Comparison of ENCODE assay signal across 15 cellular contexts in genomic region chr16:29126057-29126494, GRCh38.
DNase-seq lines count a peak whose midpoint lies in the region; ATAC-seq and TF ChIP-seq lines count a peak whose summit lies in the region.
"Had no signal": no experiment of that assay in that cellular context is flagged by ENCODE, and none has a peak within 500 bp of the region (broad histone marks: within the 10 kb centered on the region; RNA-seq: fewer than 3 reads in every experiment).

No MANE protein-coding gene starts in this region.

- H3K9me1 ChIP-seq in IMR-90 (ENCODE audit: insufficient read depth, low read length), result no peaks in the 10 kb centered on the region

- no peak for ATAC-seq in CD4-positive, CD25-positive, alpha-beta regulatory T cell (ENCODE audit: low read depth in 2 of 2)
- ATAC-seq in IMR-90 (ENCODE audit: low read depth) (no peak), GM18858 (IDR thresholded peaks at IDR 0.05; ENCODE audit: unreplicated experiment) (no peak)

- H3K9me3 Mint-ChIP-seq in CD4-positive, CD25-positive, alpha-beta regulatory T cell, result no peaks in the 10 kb centered on the region
- H3K9me3 Mint-ChIP-seq in activated naive CD4-positive, alpha-beta T cell treated with anti-CD3 and anti-CD28 coated beads, Interleukin-2, amount 50 U/mL, for 24 hours, result no peaks in the 10 kb centered on the region
- H3K9me3 Mint-ChIP-seq: H9 had no signal

- no peak overlapping the region for H2BK15ac ChIP-seq in IMR-90 (ENCODE audit: low read depth, low read length)

- no peak overlapping the region for H3K9ac ChIP-seq in IMR-90 (ENCODE audit: low read depth, low read length)
- no peak overlapping the region for H3K9ac ChIP-seq in mammary epithelial cell (ENCODE audit: insufficient read depth, low read length)
- H3K9ac ChIP-seq: SK-N-SH had no signal

- intact Hi-C loops in IMR-90 (cut with micrococcal nuclease), result no loop called here
- intact Hi-C loops in mammary epithelial cell (cut with micrococcal nuclease), result no loop called here

- no peak overlapping the region for H3K56ac ChIP-seq in IMR-90 (ENCODE audit: extremely low read depth, insufficient read depth, low read length)

- H2BK120ac ChIP-seq in IMR-90 (ENCODE audit: low read depth, low read length), result no peak overlapping the region

- no peak overlapping the region for H3K4me2 ChIP-seq in IMR-90 (ENCODE audit: low read depth, low read length)
- no peak overlapping the region for H3K4me2 ChIP-seq in mammary epithelial cell (ENCODE audit: insufficient read depth, low read depth, low read length)
- H3K4me2 ChIP-seq: hepatocyte, SK-N-SH had no signal

- no peak overlapping the region for H3K18ac ChIP-seq in IMR-90 (ENCODE audit: low read depth, low read length)

- no peaks in the 10 kb centered on the region for H3K27me3 ChIP-seq in CD4-positive, CD25-positive, alpha-beta regulatory T cell (ENCODE audit: control insufficient read depth, insufficient read depth, low read length)
- H3K27me3 ChIP-seq in IMR-90 (ENCODE audit: control insufficient read depth, insufficient read depth, low read length) (no peaks in the 10 kb centered on the region), mammary epithelial cell (ENCODE audit: insufficient read depth, low read length) (no peaks in the 10 kb centered on the region)
- H3K27me3 ChIP-seq: hepatocyte had no signal

- H4K20me1 ChIP-seq in IMR-90 (ENCODE audit: insufficient read depth, low read length), result no peaks in the 10 kb centered on the region
- no peaks in the 10 kb centered on the region for H4K20me1 ChIP-seq in mammary epithelial cell (ENCODE audit: insufficient read depth, low read length)

- no peaks in the 10 kb centered on the region for H3K9me3 ChIP-seq in CD4-positive, CD25-positive, alpha-beta regulatory T cell (ENCODE audit: control insufficient read depth in 2 of 2, low read length in 2 of 2)
- H3K9me3 ChIP-seq in IMR-90 (ENCODE audit: control insufficient read depth, insufficient read depth, low read length) (no peaks in the 10 kb centered on the region), mammary epithelial cell (replicated peaks; ENCODE audit: insufficient read depth, low read length) (no peaks in the 10 kb centered on the region)
- H3K9me3 ChIP-seq: SK-N-SH, thoracic aorta had no signal

- no peaks in the 10 kb centered on the region for H3K79me2 ChIP-seq in mammary epithelial cell (ENCODE audit: insufficient read depth, low read length)
- H3K79me2 ChIP-seq: hepatocyte had no signal

- no peak overlapping the region for H3K14ac ChIP-seq in IMR-90 (replicated peaks; ENCODE audit: low read depth, low read length)

- H3K4me1 ChIP-seq in CD4-positive, CD25-positive, alpha-beta regulatory T cell (ENCODE audit: control insufficient read depth, insufficient read depth, low read length, poor library complexity, severe bottlenecking), result no peaks in the 10 kb centered on the region
- H3K4me1 ChIP-seq in IMR-90 (ENCODE audit: control insufficient read depth, insufficient read depth, low read length) (peaks cover 2% of the 10 kb centered on the region; the same call in 1 of the 2 replicates), mammary epithelial cell (ENCODE audit: insufficient read depth, low read length) (no peaks in the 10 kb centered on the region)

- no peaks in the 10 kb centered on the region for H3K79me1 ChIP-seq in IMR-90 (ENCODE audit: low read depth in 1 of 2, low read length in 2 of 2)

- DNase-seq in CD4-positive, CD25-positive, alpha-beta regulatory T cell, result peak in 1 of 3 donors; percentile 29
- no peak for DNase-seq in IMR-90
- DNase-seq in medulla oblongata (ENCODE audit: extremely low spot score), result peak; percentile 51
- no peak for DNase-seq in mammary epithelial cell
- no peak for DNase-seq in SK-N-DZ (ENCODE audit: low spot score)
- no peak for DNase-seq in stimulated activated CD8-positive, alpha-beta memory T cell treated with anti-CD3 and anti-CD28 coated beads, Interleukin-4, amount 100 ng/mL, for 48 hours
- DNase-seq: activated CD8-positive, alpha-beta memory T cell treated with anti-CD3 and anti-CD28 coated beads for 24 hours; Calu3; H9; NCI-H1436 treated with DMSO at 0.1 percent for 48 hours; SK-N-SH had no signal

- H3K4ac ChIP-seq in IMR-90 (ENCODE audit: low read depth, low read length), result peak overlapping the region; percentile 22; the same call in 1 of the 2 replicates

- H4K8ac ChIP-seq in IMR-90 (ENCODE audit: low read depth in 2 of 2, low read length in 2 of 2), result no peak overlapping the region

- H3K36me3 ChIP-seq in CD4-positive, CD25-positive, alpha-beta regulatory T cell (ENCODE audit: control insufficient read depth, insufficient read depth, low read length), result peaks cover 7% of the 10 kb centered on the region
- 0 out of 2 replicates have a peak, but pooled peaks cover 2% of the 10 kb centered on the region for H3K36me3 ChIP-seq in IMR-90 (ENCODE audit: control insufficient read depth, insufficient read depth, low read length)
- no peaks in the 10 kb centered on the region for H3K36me3 ChIP-seq in mammary epithelial cell (ENCODE audit: insufficient read depth, low read length)
- H3K36me3 ChIP-seq: thoracic aorta had no signal

- no peaks in the 10 kb centered on the region for H3K27me3 Mint-ChIP-seq in CD4-positive, CD25-positive, alpha-beta regulatory T cell
- H3K27me3 Mint-ChIP-seq in activated naive CD4-positive, alpha-beta T cell treated with anti-CD3 and anti-CD28 coated beads, Interleukin-2, amount 50 U/mL, for 24 hours, result no peaks in the 10 kb centered on the region

- H2BK5ac ChIP-seq in IMR-90 (ENCODE audit: low read depth, low read length, poor library complexity, severe bottlenecking), result no peak overlapping the region

- WGBS in IMR-90 (ENCODE audit: extremely low coverage in 2 of 2, insufficient read length in 1 of 2), 2 experiments, result 100% methylated on average over 2 of the region's 15 CpGs; no CpG with 5 or more reads in 1 of the 2 experiments
- 96% methylated on average over 14 of the region's 15 CpGs for WGBS in mammary epithelial cell (ENCODE audit: low coverage, missing lambda C conversion rate)

- no peak overlapping the region for H3K23ac ChIP-seq in IMR-90 (ENCODE audit: low read depth, low read length)

- H2AFZ ChIP-seq in IMR-90 (replicated peaks; ENCODE audit: low read length, poor library complexity) (no peak overlapping the region), mammary epithelial cell (ENCODE audit: low read depth, low read length) (no peak overlapping the region)
- H2AFZ ChIP-seq: hepatocyte had no signal

- no peak for TF ChIP-seq POLR2A in IMR-90 (IDR thresholded peaks at IDR 0.05; ENCODE audit: low read depth, low read length)

- H3K27ac Mint-ChIP-seq in CD4-positive, CD25-positive, alpha-beta regulatory T cell, result peak overlapping the region in 2 of 3 donors; percentile 38 to 66
- no peak overlapping the region for H3K27ac Mint-ChIP-seq in activated naive CD4-positive, alpha-beta T cell treated with anti-CD3 and anti-CD28 coated beads, Interleukin-2, amount 50 U/mL, for 24 hours

- BruUV-seq in IMR-90 (replicated peaks; lab: Mats Ljungman, UMichigan), result no TSS peak
- BruUV-seq in mammary epithelial cell (replicated peaks; lab: Mats Ljungman, UMichigan), result no TSS peak

- H2BK20ac ChIP-seq in IMR-90 (ENCODE audit: low read depth, low read length), result no peak overlapping the region

- dilution Hi-C loops in IMR-90 (cut with HindIII; ENCODE audit: low sequenced_read_pairs, unreplicated experiment) (no loop called here), mammary epithelial cell (cut with HindIII; ENCODE audit: low sequenced_read_pairs) (no loop called here)

- H4K91ac ChIP-seq in IMR-90 (ENCODE audit: insufficient read depth, low read depth, low read length), result no peak overlapping the region

- in situ Hi-C loops in IMR-90 (cut with MboI; ENCODE audit: low sequenced_read_pairs) (no loop called here), mammary epithelial cell (cut with MboI; ENCODE audit: low sequenced_read_pairs in 2 of 2) (no loop called here)

- no peak for TF ChIP-seq RAD21 in IMR-90 (IDR thresholded peaks at IDR 0.05; ENCODE audit: low read length)

- peaks cover 30% of the 10 kb centered on the region for H3K36me3 Mint-ChIP-seq in CD4-positive, CD25-positive, alpha-beta regulatory T cell
- H3K36me3 Mint-ChIP-seq in activated naive CD4-positive, alpha-beta T cell treated with anti-CD3 and anti-CD28 coated beads, Interleukin-2, amount 50 U/mL, for 24 hours, result peaks cover 3% of the 10 kb centered on the region

- H2AK9ac ChIP-seq in IMR-90 (replicated peaks; ENCODE audit: low read depth, low read length, poor library complexity), result no peak overlapping the region

- peak overlapping the region in 1 of 4 donors; percentile 35 for H3K4me3 Mint-ChIP-seq in CD4-positive, CD25-positive, alpha-beta regulatory T cell
- peak overlapping the region; percentile 44 for H3K4me3 Mint-ChIP-seq in activated naive CD4-positive, alpha-beta T cell treated with anti-CD3 and anti-CD28 coated beads, Interleukin-2, amount 50 U/mL, for 24 hours
- H3K4me3 Mint-ChIP-seq: H9 had no signal

- CTCF ChIA-PET in IMR-90 (lab: Yijun Ruan, JAX) (no interaction called here), mammary epithelial cell (lab: Charles Lee; ENCODE audit: low non-redundant PET) (no interaction called here)

- POLR2A ChIA-PET in IMR-90 (lab: Charles Lee; ENCODE audit: unreplicated experiment), result no interaction called here

- H2AK5ac ChIP-seq in IMR-90 (ENCODE audit: low read depth, low read length), result no peak overlapping the region

- H3K27ac ChIP-seq in CD4-positive, CD25-positive, alpha-beta regulatory T cell (ENCODE audit: insufficient read depth, low read length, poor library complexity, severe bottlenecking), result no peak overlapping the region
- H3K27ac ChIP-seq in IMR-90 (ENCODE audit: insufficient read depth, low read length) (no peak overlapping the region), mammary epithelial cell (ENCODE audit: insufficient read depth, low read depth, low read length) (no peak overlapping the region)
- H3K27ac ChIP-seq: hepatocyte, thoracic aorta had no signal

- peaks cover 6 to 22% (median 13%) of the 10 kb centered on the region in 4 donors for H3K4me1 Mint-ChIP-seq in CD4-positive, CD25-positive, alpha-beta regulatory T cell
- H3K4me1 Mint-ChIP-seq in activated naive CD4-positive, alpha-beta T cell treated with anti-CD3 and anti-CD28 coated beads, Interleukin-2, amount 50 U/mL, for 24 hours, result peaks cover 11% of the 10 kb centered on the region

- no peak overlapping the region for H4K5ac ChIP-seq in IMR-90 (ENCODE audit: low read depth, low read length)

- TF ChIP-seq CTCF in IMR-90 (conservative IDR thresholded peaks at IDR 0.05; ENCODE audit: low read depth, low read length) (no peak), mammary epithelial cell (conservative IDR thresholded peaks at IDR 0.05 in 1 of 2, IDR thresholded peaks at IDR 0.05 in 1 of 2; ENCODE audit: extremely low read depth in 1 of 2, insufficient read depth in 1 of 2, low read depth in 1 of 2, low read length in 2 of 2) (no peak)

- H3K4me3 ChIP-seq in CD4-positive, CD25-positive, alpha-beta regulatory T cell (ENCODE audit: low read depth, low read length), result no peak overlapping the region
- H3K4me3 ChIP-seq in IMR-90 (ENCODE audit: insufficient read depth, low read depth, low read length), result no peak overlapping the region
- H3K4me3 ChIP-seq in mammary epithelial cell (replicated peaks in 1 of 3; ENCODE audit: insufficient read depth in 1 of 3, low read depth in 2 of 3, low read length in 3 of 3), result no peak overlapping the region
- H3K4me3 ChIP-seq: hepatocyte, thoracic aorta had no signal

TF ChIP-seq in IMR-90, 13 proteins besides CTCF, POLR2A, EP300 and RAD21 (continues in another document):
- TF ChIP-seq CHD1 (IDR thresholded peaks at IDR 0.05; ENCODE audit: low read depth, low read length), result no peak
- TF ChIP-seq RFX5 (IDR thresholded peaks at IDR 0.05; ENCODE audit: low read depth, low read length), result no peak
